Comparison of ENCODE assay signal across 9 cellular contexts in the genomic region with DNA sequence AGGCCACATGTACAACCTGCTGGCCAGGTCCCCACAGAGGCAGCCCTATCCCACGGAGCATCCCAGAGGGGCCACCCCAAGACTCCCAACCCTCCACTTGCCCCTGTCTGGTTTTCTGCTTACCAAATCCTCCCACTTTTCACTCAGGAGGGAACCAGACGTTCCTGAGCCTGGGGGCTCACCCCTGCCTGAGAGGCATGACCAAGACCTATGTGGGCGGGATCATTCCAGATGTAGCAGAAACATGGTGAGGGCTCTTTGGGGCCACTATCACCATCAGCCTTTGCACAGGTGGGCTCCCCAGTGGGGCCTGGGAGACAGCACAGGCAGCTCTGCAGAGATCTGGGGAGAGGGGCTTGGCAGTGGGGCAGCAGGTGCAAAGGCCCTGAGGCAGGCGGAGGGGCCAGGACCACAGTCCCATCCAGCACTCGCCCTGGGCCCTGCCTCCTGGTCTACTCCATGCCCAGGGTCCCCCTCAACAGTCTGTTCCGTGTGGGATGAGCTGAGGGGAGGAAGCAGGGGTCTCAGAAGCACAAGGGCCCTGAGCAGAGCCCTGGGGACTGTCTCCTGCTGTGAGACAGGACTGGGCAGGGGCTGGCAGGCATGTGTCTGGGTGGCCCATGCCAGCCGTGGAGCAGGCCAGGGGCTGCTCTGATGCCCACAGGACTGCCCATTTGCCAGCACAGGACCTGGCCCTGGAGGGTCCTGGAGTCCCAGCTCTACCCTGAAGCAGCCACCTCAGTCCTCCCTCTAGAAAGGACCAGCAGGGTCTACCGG. TPM values are rescaled to one million over a fixed set of nuclear protein-coding genes. Genes with fewer than 3 reads are reported as not detected.
DNase-seq lines count a peak whose midpoint lies in the region; ATAC-seq and TF ChIP-seq lines count a peak whose summit lies in the region.
"Had no signal": no experiment of that assay in that cellular context is flagged by ENCODE, and none has a peak within 500 bp of the region (broad histone marks: within the 10 kb centered on the region; RNA-seq: fewer than 3 reads in every experiment).

No MANE protein-coding gene starts in this region.

- peak overlapping the region in 10 of 12 donors; percentile 42 to 99 (median 91) for H3K27ac ChIP-seq in heart left ventricle

- H3K4me3 ChIP-seq in heart left ventricle = peak overlapping the region in 1 of 12 donors; percentile 65

- intact Hi-C loops in heart left ventricle (cut with DNase I) = loop anchor here in 6 of 10 donors (2.0 to 5.0 kb wide), 3 partner anchors 33 to 38 kb away; no protein-coding TSS in a partner anchor

- H3K27ac Mint-ChIP-seq in WTC11 = no peak overlapping the region
- H3K27ac Mint-ChIP-seq in stimulated activated memory B cell treated with anti-CD40 and anti-IgM and Interleukin-4, amounts not matched to agents 10 μg/mL and 1 μg/mL and 100 μg/mL, for 72 hours = peak overlapping the region; percentile 95

- peaks cover 6% of the 10 kb centered on the region for H3K4me1 Mint-ChIP-seq in WTC11
- H3K4me1 Mint-ChIP-seq in stimulated activated memory B cell treated with anti-CD40 and anti-IgM and Interleukin-4, amounts not matched to agents 10 μg/mL and 1 μg/mL and 100 μg/mL, for 72 hours = peaks cover 47% of the 10 kb centered on the region

- H3K4me1 ChIP-seq in heart left ventricle = peaks cover 12 to 74% (median 55%) of the 10 kb centered on the region in 12 donors

- peak; percentile 12 for ATAC-seq in GM21526 (IDR thresholded peaks at IDR 0.05; ENCODE audit: low FRiP score, unreplicated experiment)
- ATAC-seq in WTC11 = no peak
- no peak for ATAC-seq in heart left ventricle
- no peak for ATAC-seq in stimulated activated memory B cell treated with anti-CD40 and anti-IgM and Interleukin-4, amounts not matched to agents 10 μg/mL and 1 μg/mL and 100 μg/mL, for 72 hours
- ATAC-seq in HG03159 (IDR thresholded peaks at IDR 0.05; ENCODE audit: unreplicated experiment) = no peak
- no peak for ATAC-seq in HG02610 (IDR thresholded peaks at IDR 0.05; ENCODE audit: unreplicated experiment)

- TF ChIP-seq CTCF in WTC11 (IDR thresholded peaks at IDR 0.05) = no peak
- no peak for TF ChIP-seq CTCF in heart left ventricle (IDR thresholded peaks at IDR 0.05)

- peaks cover 0 to 7% (median 0%) of the 10 kb centered on the region in 9 donors for H3K36me3 ChIP-seq in heart left ventricle

- peak overlapping the region; percentile 61; the same call in 1 of the 2 replicates for H3K4me3 Mint-ChIP-seq in WTC11
- no peak overlapping the region for H3K4me3 Mint-ChIP-seq in stimulated activated memory B cell treated with anti-CD40 and anti-IgM and Interleukin-4, amounts not matched to agents 10 μg/mL and 1 μg/mL and 100 μg/mL, for 72 hours

- DNase-seq in WTC11 (ENCODE audit: low spot score) (no peak), heart left ventricle (peak in 3 of 5 donors; percentile 8 to 53 (median 30)), GM19238 (ENCODE audit: insufficient read length, low spot score) (no peak), NCI-H526 treated with DMSO at 0.1 percent for 48 hours (lab: John Stamatoyannopoulos, UW) (no peak)

- no peaks in the 10 kb centered on the region for H3K27me3 ChIP-seq in heart left ventricle

- CTCF ChIA-PET in WTC11 (lab: Charles Lee) = interaction anchor here (1.3 to 2.9 kb wide), 5 partner anchors 13 to 269 kb away, joined by 3 to 14 read pairs (median 5); no protein-coding TSS in a partner anchor

- no peak for TF ChIP-seq POLR2A in heart left ventricle (IDR thresholded peaks at IDR 0.05)

- no peaks in the 10 kb centered on the region for H3K9me3 ChIP-seq in heart left ventricle

- no peaks in the 10 kb centered on the region for H3K9me3 Mint-ChIP-seq in WTC11
- no peaks in the 10 kb centered on the region for H3K9me3 Mint-ChIP-seq in stimulated activated memory B cell treated with anti-CD40 and anti-IgM and Interleukin-4, amounts not matched to agents 10 μg/mL and 1 μg/mL and 100 μg/mL, for 72 hours

- 79 to 87% (median 84%) methylated on average over 4 to 8 of the region's 8 CpGs for WGBS in heart left ventricle, 4 donors

- POLR2A ChIA-PET in WTC11 (lab: Charles Lee) = no interaction called here

- no peaks in the 10 kb centered on the region for H3K36me3 Mint-ChIP-seq in WTC11
- peaks cover 5% of the 10 kb centered on the region for H3K36me3 Mint-ChIP-seq in stimulated activated memory B cell treated with anti-CD40 and anti-IgM and Interleukin-4, amounts not matched to agents 10 μg/mL and 1 μg/mL and 100 μg/mL, for 72 hours

- H3K27me3 Mint-ChIP-seq in WTC11 (ENCODE audit: low read depth) = peaks cover 8% of the 10 kb centered on the region
- no peaks in the 10 kb centered on the region for H3K27me3 Mint-ChIP-seq in stimulated activated memory B cell treated with anti-CD40 and anti-IgM and Interleukin-4, amounts not matched to agents 10 μg/mL and 1 μg/mL and 100 μg/mL, for 72 hours

TF ChIP-seq in WTC11, 78 proteins besides CTCF, POLR2A, EP300 and RAD21:
- TF ChIP-seq GTF2I (CRISPR knock-in tag; conservative IDR thresholded peaks at IDR 0.05) (peak; percentile 73; the same call in 1 of the 2 replicates), ATF3 (CRISPR knock-in tag; conservative IDR thresholded peaks at IDR 0.05) (no peak)
TF ChIP-seq in WTC11: peak in this region for 1.

RNA-seq across cellular contexts. Expression of gene PIM3, which starts 9.4 kb away (rescaled TPM):
- total RNA-seq in WTC11 (2021) (42.9 to 45.7 TPM (median 44.3 TPM) in 3 replicates), heart left ventricle (100 to 1,000 TPM in 1 of 9 donors, 10 to 100 TPM in 8; 37.7 to 118 (median 51.0) TPM)
- polyA plus RNA-seq in heart left ventricle = 10 to 100 TPM; 45.1 to 50.2 TPM

RNA-seq across cellular contexts. Expression of gene IL17REL, which starts 42.6 kb away (rescaled TPM):
- 0.23 to 0.34 TPM (median 0.24 TPM) in 3 replicates for total RNA-seq in WTC11 (2021)
- total RNA-seq in heart left ventricle = not detected
- polyA plus RNA-seq in heart left ventricle = not detected
- total RNA-seq: renal cortical epithelial cell had no signal

RNA-seq across cellular contexts. Expression of gene CRELD2, which starts 51.5 kb away (rescaled TPM):
- total RNA-seq in WTC11 (2021) = 34.9 to 42.8 TPM (median 35.2 TPM) in 3 replicates
- total RNA-seq in heart left ventricle = 10 to 100 TPM; 16.7 to 36.2 (median 21.6) TPM
- 10 to 100 TPM; 15.0 to 70.3 TPM for polyA plus RNA-seq in heart left ventricle

RNA-seq across cellular contexts. Expression of gene ALG12, which starts 51.7 kb away (rescaled TPM):
- total RNA-seq in WTC11 (2021) = 26.5 to 29.2 TPM (median 26.7 TPM) in 3 replicates
- 10 to 100 TPM in 8 of 9 donors, 1 to 10 TPM in 1; 9.8 to 26.8 (median 15.2) TPM for total RNA-seq in heart left ventricle
- polyA plus RNA-seq in heart left ventricle = 10 to 100 TPM in 1 of 2 donors, 1 to 10 TPM in 1; 9.1 to 12.4 TPM

Comparison
In these comparisons a context has a peak if more than half of its experiments do, and no peak if none do; other contexts are left out.
1. DNase-seq: peak in heart left ventricle (3 of 5); none in WTC11 (single experiment), GM19238 (single experiment) and NCI-H526 treated with DMSO at 0.1 percent for 48 hours (single experiment).